Comparison of ENCODE assay signal across 8 cellular contexts in genomic region chr1:143803095-143803494, GRCh38.
DNase-seq lines count a peak whose midpoint lies in the region; ATAC-seq, FAIRE-seq and TF ChIP-seq lines count a peak whose summit lies in the region.
"Not testable (repeated sequence)": the region's sequence is repeated elsewhere in the genome, so short reads cannot be mapped to it uniquely, and the experiment has no call there.

No MANE protein-coding gene starts in this region.

- not testable (repeated sequence) for H3K4me3 ChIP-seq in lung, upper lobe of left lung

- not testable (repeated sequence) for H3K4me1 ChIP-seq in lung (ENCODE audit: control insufficient read depth in 2 of 2, insufficient read depth in 2 of 2, low read length in 2 of 2); upper lobe of left lung

- not testable (repeated sequence) for H3K36me3 ChIP-seq in lung (ENCODE audit: control insufficient read depth in 2 of 2, insufficient read depth in 2 of 2, low read length in 2 of 2); upper lobe of left lung

- ATAC-seq in GM18867 (IDR thresholded peaks at IDR 0.05; ENCODE audit: unreplicated experiment) (peak; percentile 49), HG02610 (IDR thresholded peaks at IDR 0.05; ENCODE audit: unreplicated experiment) (peak; percentile 40), HG03432 (IDR thresholded peaks at IDR 0.05; ENCODE audit: unreplicated experiment) (peak; percentile 53), esophagus mucosa (peak; percentile 43), left ventricle myocardium superior (peak; percentile 89), lung (ENCODE audit: insufficient read depth, low FRiP score) (peak; percentile 74), upper lobe of left lung (ENCODE audit: low FRiP score in 2 of 2) (peak; percentile 89 to 92)

- no CpG with 5 or more reads among the region's 13 CpGs for WGBS in lung, 2 donors
- no CpG with 5 or more reads among the region's 13 CpGs for WGBS in upper lobe of left lung, 2 donors

- not testable (repeated sequence) for H3K27me3 ChIP-seq in lung (ENCODE audit: control insufficient read depth, insufficient read depth); upper lobe of left lung

- not testable (repeated sequence) for TF ChIP-seq POLR2A in upper lobe of left lung (IDR thresholded peaks at IDR 0.05)

- not testable (repeated sequence) for H3K9me3 ChIP-seq in lung (ENCODE audit: control insufficient read depth in 2 of 2, insufficient read depth in 1 of 2, low read length in 1 of 2); upper lobe of left lung

- not testable (repeated sequence) for H3K27ac ChIP-seq in lung (ENCODE audit: low read depth in 1 of 2, low read length in 1 of 2); upper lobe of left lung

- peak; percentile 94 for FAIRE-seq in TTC549 (lab: Jason Lieb, UNC)

- TF ChIP-seq EP300 in upper lobe of left lung (IDR thresholded peaks at IDR 0.05): not testable (repeated sequence)

- intact Hi-C loops in left ventricle myocardium superior (cut with micrococcal nuclease): not testable (repeated sequence)

- TF ChIP-seq CTCF in lung (IDR thresholded peaks at IDR 0.05; ENCODE audit: control extremely low read depth, extremely low read depth); upper lobe of left lung (IDR thresholded peaks at IDR 0.05): not testable (repeated sequence)

- DNase-seq in left ventricle myocardium superior; lung (ENCODE audit: low spot score); upper lobe of left lung: not testable (repeated sequence)

Comparison
In these comparisons a context has a peak if more than half of its experiments do, and no peak if none do; other contexts are left out.
1. ATAC-seq: peak in every context shown above with its lines; median percentile 90 in upper lobe of left lung; 89 in left ventricle myocardium superior; 74 in lung; 53 in HG03432; 49 in GM18867; 43 in esophagus mucosa; 40 in HG02610.